Comparison of ENCODE assay signal across 20 cellular contexts in genomic region chr5:90824436-90824835, GRCh38.
"Had no signal": no experiment of that assay in that cellular context is flagged by ENCODE, and none has a peak within 500 bp of the region (broad histone marks: within the 10 kb centered on the region; RNA-seq: fewer than 3 reads in every experiment).

No MANE protein-coding gene starts in this region.

- H3K27me3 ChIP-seq: dorsolateral prefrontal cortex, heart left ventricle, right lobe of liver, testis, tibial nerve, upper lobe of right lung had no signal

- H3K36me3 ChIP-seq: heart left ventricle, right lobe of liver, tibial nerve, upper lobe of right lung had no signal

- H3K4me3 ChIP-seq: dorsolateral prefrontal cortex, heart left ventricle, psoas muscle, right lobe of liver, testis, tibial nerve, upper lobe of right lung had no signal

- H2AFZ ChIP-seq: parathyroid adenoma had no signal

- H3K9ac ChIP-seq: parathyroid adenoma had no signal

- DNase-seq: cortex of kidney; dorsolateral prefrontal cortex; effector CD8-positive, alpha-beta T cell; heart left ventricle; hippocampal formation; mesendoderm; naive thymus-derived CD4-positive, alpha-beta T cell; nephron progenitor cell; psoas muscle; retina; right lobe of liver; stimulated activated CD4-positive, alpha-beta T cell treated with anti-CD3 and anti-CD28 coated beads, Interleukin-4, amount 100 ng/mL, for 1 hour; stimulated activated CD8-positive, alpha-beta memory T cell treated with anti-CD3 and anti-CD28 coated beads, Interleukin-4, amount 100 ng/mL, for 48 hours; stimulated activated naive CD8-positive, alpha-beta T cell treated with anti-CD3 and anti-CD28 coated beads, Interleukin-15, Interleukin-2, amounts not matched to agents 100 U/mL and 50 U/mL, for 24 hours; testis; upper lobe of right lung had no signal

- ATAC-seq: esophagus mucosa; heart left ventricle; naive thymus-derived CD4-positive, alpha-beta T cell; psoas muscle; right lobe of liver; stimulated activated effector memory CD8-positive, alpha-beta T cell treated with anti-CD3 and anti-CD28 coated beads, Interleukin-12 subunit alpha, Interleukin-12 subunit beta, amount 100 ng/mL, for 72 hours; stimulated activated naive CD8-positive, alpha-beta T cell treated with anti-CD3 and anti-CD28 coated beads, Interleukin-15, Interleukin-2, amounts not matched to agents 100 U/mL and 50 U/mL, for 24 hours; upper lobe of right lung had no signal

- H3K79me2 ChIP-seq: parathyroid adenoma had no signal

- H3K4me1 ChIP-seq: heart left ventricle, parathyroid adenoma, psoas muscle, right lobe of liver, testis, tibial nerve, upper lobe of right lung had no signal

- H3K9me3 ChIP-seq: heart left ventricle, psoas muscle, right lobe of liver, testis, upper lobe of right lung had no signal

- H3K27ac ChIP-seq: dorsolateral prefrontal cortex, heart left ventricle, parathyroid adenoma, psoas muscle, right lobe of liver, testis, tibial nerve, upper lobe of right lung had no signal
